Comparison of ENCODE assay signal across 14 cellular contexts in genomic region chr11:127071606-127072005, GRCh38.
DNase-seq lines count a peak whose midpoint lies in the region; ATAC-seq and TF ChIP-seq lines count a peak whose summit lies in the region.
"Had no signal": no experiment of that assay in that cellular context is flagged by ENCODE, and none has a peak within 500 bp of the region (broad histone marks: within the 10 kb centered on the region; RNA-seq: fewer than 3 reads in every experiment).

No MANE protein-coding gene starts in this region.

- H3K9me3 ChIP-seq in right atrium auricular region (no peaks in the 10 kb centered on the region), right cardiac atrium (ENCODE audit: control insufficient read depth, low read length) (no peaks in the 10 kb centered on the region), SJCRH30 (replicated peaks) (no peaks in the 10 kb centered on the region)
- H3K9me3 ChIP-seq: BLaER1 treated with 17β-estradiol and CSF1 and Interleukin-3, amounts not matched to agents 10 nM and 100 nM; SK-N-SH had no signal

- peak; percentile 34 for DNase-seq in right atrium auricular region (ENCODE audit: low spot score)
- DNase-seq in right cardiac atrium, result no peak
- DNase-seq in NCI-H345 (lab: John Stamatoyannopoulos, UW), result peak; percentile 90
- DNase-seq in SJCRH30, result peak; percentile 9 to 48
- no peak for DNase-seq in SW480 (ENCODE audit: low spot score)
- DNase-seq: DMS79 treated with DMSO at 0.1 percent for 48 hours, GDM1, NCI-H187 treated with DMSO at 0.1 percent for 48 hours, NCI-H524, SK-N-SH had no signal

- H3K4me3 ChIP-seq in right atrium auricular region (no peak overlapping the region), right cardiac atrium (ENCODE audit: low read length) (no peak overlapping the region), SJCRH30 (no peak overlapping the region)
- H3K4me3 ChIP-seq: BLaER1 treated with 17β-estradiol and CSF1 and Interleukin-3, amounts not matched to agents 10 nM and 100 nM; GM23338 had no signal

- ATAC-seq in right cardiac atrium, result no peak
- ATAC-seq in HG02623 (IDR thresholded peaks at IDR 0.05; ENCODE audit: unreplicated experiment), result no peak
- no peak for ATAC-seq in HG03571 (IDR thresholded peaks at IDR 0.05; ENCODE audit: unreplicated experiment)
- ATAC-seq: GM23338 had no signal

- H3K36me3 ChIP-seq in right atrium auricular region (no peaks in the 10 kb centered on the region), SJCRH30 (no peaks in the 10 kb centered on the region)
- H3K36me3 ChIP-seq: BLaER1 treated with 17β-estradiol and CSF1 and Interleukin-3, amounts not matched to agents 10 nM and 100 nM had no signal

- H3K4me1 ChIP-seq in right atrium auricular region (peaks cover 0 to 9% of the 10 kb centered on the region in 2 donors), right cardiac atrium (ENCODE audit: control insufficient read depth, insufficient read depth, low read length) (no peaks in the 10 kb centered on the region), SJCRH30 (peaks cover 22% of the 10 kb centered on the region)

- no peak for TF ChIP-seq CTCF in right atrium auricular region (IDR thresholded peaks at IDR 0.05)

- no peaks in the 10 kb centered on the region for H3K27me3 ChIP-seq in right atrium auricular region
- H3K27me3 ChIP-seq in right cardiac atrium (ENCODE audit: control insufficient read depth, insufficient read depth), result no peaks in the 10 kb centered on the region
- no peaks in the 10 kb centered on the region for H3K27me3 ChIP-seq in SJCRH30
- H3K27me3 ChIP-seq: BLaER1 treated with 17β-estradiol and CSF1 and Interleukin-3, amounts not matched to agents 10 nM and 100 nM had no signal

- 78% methylated on average over 7 of the region's 7 CpGs for WGBS in right cardiac atrium

- H3K27ac ChIP-seq in right atrium auricular region, result no peak overlapping the region
- H3K27ac ChIP-seq in right cardiac atrium (ENCODE audit: low read length), result no peak overlapping the region
- no peak overlapping the region for H3K27ac ChIP-seq in SJCRH30
- H3K27ac ChIP-seq: BLaER1 treated with 17β-estradiol and CSF1 and Interleukin-3, amounts not matched to agents 10 nM and 100 nM had no signal

- intact Hi-C loops in right cardiac atrium (cut with DNase I), result loop anchor here in 1 of 4 donors (5.0 kb wide), 1 partner anchor 354 kb away; no protein-coding TSS in a partner anchor

Comparison
In these comparisons a context has a peak if more than half of its experiments do, and no peak if none do; other contexts are left out.
1. DNase-seq: peak in right atrium auricular region (single experiment), NCI-H345 (single experiment) and SJCRH30 (2 of 2); none in right cardiac atrium (0 of 3) and SW480 (single experiment).